8 cellular contexts compared by ENCODE assay signal in the genomic region with DNA sequence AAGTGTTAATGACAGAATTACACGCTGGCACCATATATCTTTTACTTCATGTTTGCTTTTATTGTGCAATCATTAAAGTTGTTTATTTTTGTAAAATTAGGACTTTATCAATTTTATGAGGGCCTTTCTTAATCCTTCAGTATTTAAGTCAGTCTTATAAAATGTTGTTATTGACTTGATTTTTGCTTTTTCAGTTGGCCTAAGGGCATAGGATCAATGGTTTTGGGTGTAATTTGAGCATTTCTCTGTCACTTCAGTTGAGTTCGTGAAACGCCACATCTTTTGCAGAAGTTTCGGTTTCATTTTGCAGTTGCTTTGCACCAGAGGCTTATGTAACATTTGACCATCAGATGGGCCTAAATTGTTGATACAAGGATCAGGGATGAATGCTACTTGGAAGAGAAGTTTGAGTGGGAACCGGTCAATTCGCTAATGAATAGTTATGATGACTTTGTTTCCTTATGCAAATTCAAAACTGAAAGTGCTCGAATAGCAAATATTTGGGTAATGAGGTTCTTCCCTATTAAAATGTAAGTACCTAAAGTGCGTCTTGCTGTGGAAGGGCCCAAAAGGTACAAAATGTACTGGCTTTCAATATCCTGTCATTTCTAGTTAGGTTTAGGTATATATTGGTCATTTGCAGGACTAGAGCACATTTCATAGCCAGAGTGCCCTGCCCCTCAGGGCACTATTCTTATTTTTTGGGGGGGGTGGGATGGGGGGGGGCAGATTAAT.
DNase-seq lines count a peak whose midpoint lies in the region; ATAC-seq, FAIRE-seq and TF ChIP-seq lines count a peak whose summit lies in the region.

No MANE protein-coding gene starts in this region.

- intact Hi-C loops in HepG2 (cut with micrococcal nuclease; ENCODE audit: unreplicated experiment), result no loop called here

- no peak for FAIRE-seq in HepG2 (lab: Jason Lieb, UNC)

- H3K27me3 ChIP-seq in Peyer's patch (no peaks in the 10 kb centered on the region), HepG2 (ENCODE audit: control insufficient read depth in 1 of 2, insufficient read depth in 2 of 2, low read length in 2 of 2) (no peaks in the 10 kb centered on the region), H7 (ENCODE audit: control insufficient read depth, insufficient read depth, low read length) (no peaks in the 10 kb centered on the region)

- H3K9me3 Mint-ChIP-seq in WTC11, result 0 out of 2 replicates have a peak, but pooled peaks cover 2% of the 10 kb centered on the region

- POLR2A ChIA-PET in HepG2 (lab: Yijun Ruan, JAX), result interaction anchor here (0.6 to 3.0 kb wide), 6 partner anchors 8 to 947 kb away, joined by 3 to 36 read pairs (median 12); no protein-coding TSS in a partner anchor
- POLR2A ChIA-PET in WTC11 (lab: Charles Lee), result no interaction called here

- H3K4me3 Mint-ChIP-seq in WTC11, result no peak overlapping the region

- no peaks in the 10 kb centered on the region for H3K79me2 ChIP-seq in HepG2 (ENCODE audit: insufficient read depth, low read length)

- H3K4me3 ChIP-seq in Peyer's patch, result peak overlapping the region; percentile 13 to 43 (median 27)
- no peak overlapping the region for H3K4me3 ChIP-seq in HepG2 (replicated peaks in 1 of 3; ENCODE audit: insufficient read depth in 1 of 3, low read depth in 2 of 3, low read length in 3 of 3)
- H3K4me3 ChIP-seq in H7 (ENCODE audit: insufficient read depth, low read depth, low read length), result no peak overlapping the region

- no peak overlapping the region for H2AFZ ChIP-seq in HepG2 (ENCODE audit: low read length)

- CTCF ChIA-PET in HepG2 (lab: Yijun Ruan, JAX; ENCODE audit: low intra/inter-chr PET ratio, low total read pairs), result no interaction called here
- CTCF ChIA-PET in WTC11 (lab: Charles Lee), result no interaction called here

- H3K9me3 ChIP-seq in Peyer's patch, result no peaks in the 10 kb centered on the region
- no peaks in the 10 kb centered on the region for H3K9me3 ChIP-seq in HepG2 (ENCODE audit: low read length)

- H3K27ac ChIP-seq in Peyer's patch (peak overlapping the region in 2 of 4 donors; percentile 48 to 73), HepG2 (ENCODE audit: extremely low read length, insufficient read depth, low read length) (peak overlapping the region; percentile 13)

- BruUV-seq in HepG2 (replicated peaks; lab: Mats Ljungman, UMichigan), result no TSS peak

- TF ChIP-seq CTCF in Peyer's patch (IDR thresholded peaks at IDR 0.05) (no peak), HepG2 (CRISPR knock-in tag; IDR thresholded peaks at IDR 0.05) (no peak), WTC11 (IDR thresholded peaks at IDR 0.05) (no peak)

- peaks cover 0 to 8% (median 0%) of the 10 kb centered on the region in 4 donors for H3K4me1 ChIP-seq in Peyer's patch
- peaks cover 69% of the 10 kb centered on the region for H3K4me1 ChIP-seq in HepG2 (ENCODE audit: insufficient read depth, low read length)

- WGBS in HepG2 (ENCODE audit: low lambda C conversion rate), result 98% methylated on average over 8 of the region's 8 CpGs

- H3K4me1 Mint-ChIP-seq in WTC11, result peaks cover 4% of the 10 kb centered on the region; the same call in 1 of the 2 replicates

- no peak for TF ChIP-seq EP300 in HepG2 (IDR thresholded peaks at IDR 0.05; ENCODE audit: low read depth in 2 of 2, low read length in 2 of 2)
- TF ChIP-seq EP300 in HepG2 (CRISPR knock-in tag; IDR thresholded peaks at IDR 0.05; ENCODE audit: borderline replicate concordance), result no peak

- H3K27me3 Mint-ChIP-seq in WTC11 (ENCODE audit: low read depth), result no peaks in the 10 kb centered on the region; the same call in 1 of the 2 replicates

- TF ChIP-seq RAD21 in HepG2 (CRISPR knock-in tag; IDR thresholded peaks at IDR 0.05), result no peak

- peak; percentile 46 for ATAC-seq in GM21619 (IDR thresholded peaks at IDR 0.05; ENCODE audit: unreplicated experiment)
- no peak for ATAC-seq in HepG2
- no peak for ATAC-seq in WTC11
- no peak for ATAC-seq in GM21390 (IDR thresholded peaks at IDR 0.05; ENCODE audit: unreplicated experiment)

- no peak overlapping the region for H3K27ac Mint-ChIP-seq in WTC11

- H3K4me2 ChIP-seq in HepG2 (ENCODE audit: low read depth, low read length), result no peak overlapping the region

- H3K36me3 Mint-ChIP-seq in WTC11, result no peaks in the 10 kb centered on the region

- peak; percentile 4 for DNase-seq in COLO829 (ENCODE audit: low spot score)
- DNase-seq in Peyer's patch, result no peak
- no peak for DNase-seq in HepG2 (ENCODE audit: low spot score)
- no peak for DNase-seq in WTC11 (ENCODE audit: low spot score)
- DNase-seq in stimulated activated CD4-positive, alpha-beta T cell treated with anti-CD3 and anti-CD28 coated beads, Interleukin-12 subunit alpha, Interleukin-12 subunit beta, amount 100 ng/mL, for 4 hours, result no peak
- DNase-seq in H7, result no peak

- in situ Hi-C loops in HepG2 (cut with HindIII; ENCODE audit: extremely low pct_ligation_motif_present, low pct_unique_long_range_greater_than_20kb), result loop anchor here (5.0 to 10.0 kb wide), 2 partner anchors 262 to 370 kb away; partner anchors contain the start of gene ZNF503

- H3K36me3 ChIP-seq in Peyer's patch (no peaks in the 10 kb centered on the region), HepG2 (replicated peaks in 1 of 2; ENCODE audit: control insufficient read depth in 1 of 2, insufficient read depth in 2 of 2, low read length in 2 of 2) (no peaks in the 10 kb centered on the region), H7 (replicated peaks; ENCODE audit: control insufficient read depth, insufficient read depth, low read length) (no peaks in the 10 kb centered on the region)

- TF ChIP-seq POLR2A in Peyer's patch (IDR thresholded peaks at IDR 0.05), result no peak
- no peak for TF ChIP-seq POLR2A in HepG2 (IDR thresholded peaks at IDR 0.05; ENCODE audit: insufficient read depth in 1 of 2, low read depth in 2 of 2, low read length in 2 of 2)

- no peaks in the 10 kb centered on the region for H4K20me1 ChIP-seq in HepG2 (ENCODE audit: insufficient read depth, low read length)

- no peak overlapping the region for H3K9ac ChIP-seq in HepG2 (ENCODE audit: insufficient read depth, low read depth, low read length)

TF ChIP-seq in HepG2, 621 proteins besides CTCF, POLR2A, EP300 and RAD21:
- TF ChIP-seq ZFP82 (CRISPR knock-in tag; IDR thresholded peaks at IDR 0.05; ENCODE audit: borderline replicate concordance) (no peak), ZNF431 (CRISPR knock-in tag; IDR thresholded peaks at IDR 0.05; ENCODE audit: borderline replicate concordance, low read depth) (no peak), IRF2 (CRISPR knock-in tag; IDR thresholded peaks at IDR 0.05) (peak; percentile 90), CEBPB (IDR thresholded peaks at IDR 0.05; ENCODE audit: borderline replicate concordance, low read depth, low read length) (peak; percentile 69; the same call in 1 of the 2 replicates), FOXM1 (CRISPR knock-in tag; IDR thresholded peaks at IDR 0.05) (no peak)
- TF ChIP-seq, protein P1, sequence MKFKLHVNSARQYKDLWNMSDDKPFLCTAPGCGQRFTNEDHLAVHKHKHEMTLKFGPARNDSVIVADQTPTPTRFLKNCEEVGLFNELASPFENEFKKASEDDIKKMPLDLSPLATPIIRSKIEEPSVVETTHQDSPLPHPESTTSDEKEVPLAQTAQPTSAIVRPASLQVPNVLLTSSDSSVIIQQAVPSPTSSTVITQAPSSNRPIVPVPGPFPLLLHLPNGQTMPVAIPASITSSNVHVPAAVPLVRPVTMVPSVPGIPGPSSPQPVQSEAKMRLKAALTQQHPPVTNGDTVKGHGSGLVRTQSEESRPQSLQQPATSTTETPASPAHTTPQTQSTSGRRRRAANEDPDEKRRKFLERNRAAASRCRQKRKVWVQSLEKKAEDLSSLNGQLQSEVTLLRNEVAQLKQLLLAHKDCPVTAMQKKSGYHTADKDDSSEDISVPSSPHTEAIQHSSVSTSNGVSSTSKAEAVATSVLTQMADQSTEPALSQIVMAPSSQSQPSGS (CRISPR knock-in tag; IDR thresholded peaks at IDR 0.05), result no peak

TF ChIP-seq in WTC11, 78 proteins besides CTCF, POLR2A, EP300 and RAD21 (continues in another document):
- no peak for TF ChIP-seq ZNF423 (CRISPR knock-in tag; IDR thresholded peaks at IDR 0.05)
- no peak for TF ChIP-seq NFATC4 (CRISPR knock-in tag; IDR thresholded peaks at IDR 0.05)
- no peak for TF ChIP-seq FOXK1 (CRISPR knock-in tag; IDR thresholded peaks at IDR 0.05)
- TF ChIP-seq STAT6 (CRISPR knock-in tag; conservative IDR thresholded peaks at IDR 0.05; ENCODE audit: low read depth), result no peak

Comparison
In these comparisons a context has a peak if more than half of its experiments do, and no peak if none do; other contexts are left out.
1. H3K4me3 ChIP-seq: peak in Peyer's patch (4 of 4); none in HepG2 (0 of 3) and H7 (single experiment).